In the genomic region with DNA sequence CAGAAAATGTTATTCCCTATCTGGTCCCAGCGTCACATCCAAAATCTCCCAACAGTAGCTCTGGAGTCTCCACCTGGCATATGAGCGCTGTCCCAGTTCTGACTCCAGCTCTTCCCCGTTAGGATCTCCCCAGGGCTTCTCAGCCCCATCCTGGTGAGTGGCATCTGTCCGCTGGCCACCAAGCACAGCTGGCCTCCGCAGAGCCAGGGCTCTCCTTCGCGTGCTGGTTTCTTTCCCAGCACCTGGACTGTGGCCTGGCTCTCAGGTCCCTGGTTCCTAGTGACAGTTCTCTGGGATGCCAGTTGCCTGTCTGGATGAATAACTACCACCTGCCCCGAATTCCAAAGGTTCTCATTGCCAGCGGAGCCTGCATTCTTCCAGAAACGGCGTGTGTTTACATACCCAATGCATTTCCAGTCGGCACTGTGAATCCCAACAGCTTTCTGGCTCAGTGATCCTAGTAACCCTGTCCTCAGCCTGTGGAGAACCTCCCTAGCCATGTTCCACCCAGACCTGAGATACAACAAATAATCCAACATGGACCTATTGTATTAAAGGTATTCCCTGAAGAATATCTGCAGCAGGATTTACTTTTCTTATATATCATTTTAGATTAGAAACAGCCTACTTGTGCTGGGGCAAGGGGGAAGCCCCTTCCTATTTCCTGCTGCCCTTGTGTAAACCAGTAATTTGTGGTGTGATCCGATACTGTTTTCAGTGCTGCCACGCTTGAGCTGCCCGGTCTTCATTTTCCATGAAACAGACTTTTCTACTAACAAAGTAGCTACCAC, we compare ENCODE assay signal across 21 cellular contexts.
DNase-seq lines count a peak whose midpoint lies in the region; ATAC-seq and TF ChIP-seq lines count a peak whose summit lies in the region.
"Had no signal": no experiment of that assay in that cellular context is flagged by ENCODE, and none has a peak within 500 bp of the region (broad histone marks: within the 10 kb centered on the region; RNA-seq: fewer than 3 reads in every experiment).

No MANE protein-coding gene starts in this region.

- peak; percentile 87 for ATAC-seq in GM18867 (IDR thresholded peaks at IDR 0.05; ENCODE audit: unreplicated experiment)
- ATAC-seq in GM21423 (IDR thresholded peaks at IDR 0.05; ENCODE audit: unreplicated experiment): peak; percentile 64
- peak; percentile 87 for ATAC-seq in HG03103 (IDR thresholded peaks at IDR 0.05; ENCODE audit: low read depth, unreplicated experiment)
- ATAC-seq: activated CD4-positive, CD25-positive, alpha-beta regulatory T cell treated with anti-CD3 and anti-CD28 coated beads, Interleukin-2, amount 50 U/mL, for 24 hours; left ventricle myocardium superior; mucosa of descending colon had no signal

- peak; percentile 19 for DNase-seq in kidney tubule cell (ENCODE audit: low spot score)
- DNase-seq in NCI-H774 (lab: John Stamatoyannopoulos, UW): no peak
- no peak for DNase-seq in iPS-NIHi7 (ENCODE audit: extremely low spot score)
- no peak for DNase-seq in GM20000 (ENCODE audit: low spot score)
- DNase-seq in NCI-H146 (lab: John Stamatoyannopoulos, UW): no peak
- DNase-seq: activated CD8-positive, alpha-beta memory T cell treated with anti-CD3 and anti-CD28 coated beads for 24 hours; DMS 273 treated with DMSO at 0.1 percent for 48 hours; endodermal cell; GDM1; Karpas-422; left ventricle myocardium superior; mucosa of descending colon; NCI-H2029 treated with DMSO at 0.1 percent for 48 hours; NCI-H446; spleen; stimulated activated CD4-positive, alpha-beta T cell treated with anti-CD3 and anti-CD28 coated beads, Interleukin-4, amount 100 ng/mL, for 4 hours; T-helper 9 cell had no signal

- TF ChIP-seq CTCF in GM20000 (IDR thresholded peaks at IDR 0.05; ENCODE audit: extremely low read depth, missing control alignments): no peak
